8 cellular contexts compared by ENCODE assay signal in genomic region chr3:45612918-45613602, GRCh38. TPM values are rescaled to one million over a fixed set of nuclear protein-coding genes. Genes with fewer than 3 reads are reported as not detected.
DNase-seq lines count a peak whose midpoint lies in the region; ATAC-seq and TF ChIP-seq lines count a peak whose summit lies in the region.

No MANE protein-coding gene starts in this region.

- no peaks in the 10 kb centered on the region for H3K27me3 ChIP-seq in lower lobe of right lung (ENCODE audit: low read depth)

- H3K4me1 ChIP-seq in lower lobe of right lung, result peaks cover 74% of the 10 kb centered on the region

- peaks cover 56% of the 10 kb centered on the region for H3K4me1 Mint-ChIP-seq in HFFc6 (ENCODE audit: low read depth)

- no peak overlapping the region for H3K27ac Mint-ChIP-seq in HFFc6

- no peak for TF ChIP-seq CTCF in cardiac fibroblast (IDR thresholded peaks at IDR 0.05; ENCODE audit: low read depth, low read length)
- no peak for TF ChIP-seq CTCF in HFFc6 (IDR thresholded peaks at IDR 0.05)
- TF ChIP-seq CTCF in lower lobe of right lung (IDR thresholded peaks at IDR 0.05), result no peak

- no peaks in the 10 kb centered on the region for H3K9me3 ChIP-seq in lower lobe of right lung

- no peak overlapping the region for H3K27ac ChIP-seq in lower lobe of right lung

- no peaks in the 10 kb centered on the region for H3K9me3 Mint-ChIP-seq in HFFc6

- peaks cover 13% of the 10 kb centered on the region for H3K36me3 Mint-ChIP-seq in HFFc6 (ENCODE audit: low read depth)

- peak; percentile 92 for DNase-seq in DMS79 treated with DMSO at 0.1 percent for 48 hours (lab: John Stamatoyannopoulos, UW)
- peak; percentile 18 to 57 for DNase-seq in cardiac fibroblast (ENCODE audit: low read depth in 2 of 2)
- DNase-seq in HFFc6, result no peak
- DNase-seq in lower lobe of right lung, result no peak
- no peak for DNase-seq in GOT3 (lab: John Stamatoyannopoulos, UW)
- DNase-seq in T-helper 2 cell, result no peak

- ATAC-seq in GM21423 (IDR thresholded peaks at IDR 0.05; ENCODE audit: unreplicated experiment), result peak; percentile 70
- ATAC-seq in HG03521 (IDR thresholded peaks at IDR 0.05; ENCODE audit: unreplicated experiment), result peak; percentile 75
- ATAC-seq in lower lobe of right lung, result no peak

- peaks cover 21% of the 10 kb centered on the region for H3K36me3 ChIP-seq in lower lobe of right lung

- peaks cover 2% of the 10 kb centered on the region for H3K27me3 Mint-ChIP-seq in HFFc6 (ENCODE audit: insufficient read depth)

- H3K4me3 ChIP-seq in cardiac fibroblast (replicated peaks in 1 of 2; ENCODE audit: low read depth in 2 of 2, low read length in 2 of 2) (no peak overlapping the region), lower lobe of right lung (no peak overlapping the region)

- intact Hi-C loops in lower lobe of right lung (cut with DNase I), result no loop called here

- H3K4me3 Mint-ChIP-seq in HFFc6, result no peak overlapping the region

RNA-seq across cellular contexts. Expression of gene LIMD1, which starts 18.5 kb away (rescaled TPM):
- total RNA-seq in HFFc6 (2021; fragmentation: NEBNext Ultra II Directional; extraction: Animal tissue kit (Norgen Biotek cat#: 25700)), result 10 to 100 TPM; 25.0 to 34.8 (median 27.2) TPM
- 80.6 TPM for total RNA-seq in lower lobe of right lung

Comparison
In these comparisons a context has a peak if more than half of its experiments do, and no peak if none do; other contexts are left out.
1. DNase-seq: peak in DMS79 treated with DMSO at 0.1 percent for 48 hours (single experiment) and cardiac fibroblast (2 of 2); none in HFFc6 (single experiment), lower lobe of right lung (single experiment), GOT3 (single experiment) and T-helper 2 cell (0 of 5).
2. ATAC-seq: peak in GM21423 (single experiment) and HG03521 (single experiment); none in lower lobe of right lung (0 of 2).